ENCODE assay signal across 1 cellular context in genomic region chr11:57121996-57122395, GRCh38.
TF ChIP-seq lines count a peak whose summit lies in the region.

No MANE protein-coding gene starts in this region.

TF ChIP-seq in A549, 52 proteins besides CTCF, POLR2A, EP300 and RAD21 (continued from another document):
- TF ChIP-seq, protein P1, sequence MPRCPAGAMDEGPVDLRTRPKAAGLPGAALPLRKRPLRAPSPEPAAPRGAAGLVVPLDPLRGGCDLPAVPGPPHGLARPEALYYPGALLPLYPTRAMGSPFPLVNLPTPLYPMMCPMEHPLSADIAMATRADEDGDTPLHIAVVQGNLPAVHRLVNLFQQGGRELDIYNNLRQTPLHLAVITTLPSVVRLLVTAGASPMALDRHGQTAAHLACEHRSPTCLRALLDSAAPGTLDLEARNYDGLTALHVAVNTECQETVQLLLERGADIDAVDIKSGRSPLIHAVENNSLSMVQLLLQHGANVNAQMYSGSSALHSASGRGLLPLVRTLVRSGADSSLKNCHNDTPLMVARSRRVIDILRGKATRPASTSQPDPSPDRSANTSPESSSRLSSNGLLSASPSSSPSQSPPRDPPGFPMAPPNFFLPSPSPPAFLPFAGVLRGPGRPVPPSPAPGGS (IDR thresholded peaks at IDR 0.05), result no peak
- no peak for TF ChIP-seq GATA3 (IDR thresholded peaks at IDR 0.05; ENCODE audit: borderline replicate concordance)
- TF ChIP-seq CHD2 (IDR thresholded peaks at IDR 0.05; ENCODE audit: low read length, partially characterized antibody), result no peak
